8 cellular contexts compared by ENCODE assay signal in genomic region chr18:9016819-9017169, GRCh38.
DNase-seq lines count a peak whose midpoint lies in the region; ATAC-seq lines count a peak whose summit lies in the region.

No MANE protein-coding gene starts in this region.

- intact Hi-C loops in left cardiac atrium (cut with DNase I), result no loop called here

- peak; percentile 64 to 77 for ATAC-seq in left cardiac atrium
- ATAC-seq in HG03469 (IDR thresholded peaks at IDR 0.05; ENCODE audit: unreplicated experiment), result no peak

- DNase-seq in NCI-H2171 treated with DMSO at 0.1 percent for 48 hours (lab: John Stamatoyannopoulos, UW) (peak; percentile 37), NCI-H2171 (lab: John Stamatoyannopoulos, UW) (no peak), SK-N-DZ (ENCODE audit: low spot score) (peak; percentile 73), left cardiac atrium (no peak), amygdala (lab: John Stamatoyannopoulos, UW) (no peak), caudate nucleus (lab: John Stamatoyannopoulos, UW) (no peak)

- H3K27ac ChIP-seq in temporal lobe (ENCODE audit: low read depth, low read length) (peak overlapping the region; percentile 69), caudate nucleus (ENCODE audit: low read depth, low read length) (no peak overlapping the region)

Comparison
In these comparisons a context has a peak if more than half of its experiments do, and no peak if none do; other contexts are left out.
1. DNase-seq: peak in NCI-H2171 treated with DMSO at 0.1 percent for 48 hours (single experiment) and SK-N-DZ (single experiment); none in NCI-H2171 (single experiment), left cardiac atrium (single experiment), amygdala (0 of 56) and caudate nucleus (0 of 61).